In the genomic region with DNA sequence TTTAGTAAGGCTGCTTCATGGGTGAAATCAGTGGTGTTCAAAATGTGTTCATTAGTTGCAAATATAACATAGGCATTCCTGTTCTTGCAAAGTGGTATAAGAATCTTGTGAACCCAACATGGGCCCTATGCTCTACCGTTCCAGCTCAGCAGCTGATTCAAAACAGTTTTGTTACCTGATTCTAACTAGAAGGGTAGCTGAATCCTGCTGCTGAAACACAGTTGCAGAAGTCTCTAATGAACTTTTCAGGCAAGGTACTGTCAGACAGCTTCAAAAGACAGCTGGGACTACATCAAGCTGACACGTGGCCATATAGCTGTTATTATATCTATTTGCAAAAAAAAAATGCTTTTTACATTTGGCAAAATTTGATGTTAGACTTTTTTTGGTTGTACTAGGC, we compare ENCODE assay signal across 17 cellular contexts. TPM values are rescaled to one million over a fixed set of nuclear protein-coding genes. Genes with fewer than 3 reads are reported as not detected.
"Had no signal": no experiment of that assay in that cellular context is flagged by ENCODE, and none has a peak within 500 bp of the region (broad histone marks: within the 10 kb centered on the region; RNA-seq: fewer than 3 reads in every experiment).

No MANE protein-coding gene starts in this region.

- H3K27ac Mint-ChIP-seq: activated B cell treated with CpG ODN at 0.5 μM for 24 hours, memory B cell had no signal

- H3K4me3 ChIP-seq: body of pancreas, gastroesophageal sphincter, left lung, ovary, sigmoid colon, stomach, thoracic aorta had no signal

- H3K9me3 ChIP-seq: body of pancreas, ovary, thoracic aorta had no signal

- H3K36me3 ChIP-seq: gastroesophageal sphincter, left lung, ovary, sigmoid colon, stomach, thoracic aorta had no signal

- DNase-seq: activated B cell treated with CpG ODN at 0.5 μM for 24 hours; activated CD4-positive, alpha-beta T cell treated with anti-CD3 and anti-CD28 coated beads, Interleukin-2, amount 50 U/mL, for 48 hours; activated gamma-delta T cell; body of pancreas; effector memory CD4-positive, alpha-beta T cell; islet precursor cell; left lung; ovary; sigmoid colon; stimulated activated CD4-positive, alpha-beta T cell treated with anti-CD3 and anti-CD28 coated beads, Interleukin-12 subunit alpha, Interleukin-12 subunit beta, amount 100 ng/mL, for 4 hours; stomach had no signal

- H3K27me3 Mint-ChIP-seq: activated B cell treated with CpG ODN at 0.5 μM for 24 hours, memory B cell had no signal

- H3K4me1 ChIP-seq: body of pancreas, gastroesophageal sphincter, left lung, sigmoid colon, stomach had no signal

- H3K36me3 Mint-ChIP-seq: memory B cell had no signal

- ATAC-seq: body of pancreas, gastroesophageal sphincter, left lung had no signal

- H3K27me3 ChIP-seq: body of pancreas, gastroesophageal sphincter, left lung, ovary, sigmoid colon, stomach had no signal

- H3K27ac ChIP-seq: body of pancreas, epithelial cell of prostate, gastroesophageal sphincter, left lung, ovary, sigmoid colon, stomach, thoracic aorta had no signal

- H3K4me3 Mint-ChIP-seq: activated B cell treated with CpG ODN at 0.5 μM for 24 hours, memory B cell, neural crest cell had no signal

- H3K4me1 Mint-ChIP-seq: activated B cell treated with CpG ODN at 0.5 μM for 24 hours, memory B cell had no signal

- H3K9me3 Mint-ChIP-seq: activated B cell treated with CpG ODN at 0.5 μM for 24 hours had no signal

RNA-seq across cellular contexts. Expression of a gene that starts 22.7 kb away (rescaled TPM):
- total RNA-seq: activated B cell treated with CpG ODN at 0.5 μM for 24 hours, neural crest cell, SK-MEL-5 had no signal
